Comparison of ENCODE assay signal across 8 cellular contexts in genomic region chr17:21213491-21214014, GRCh38.
DNase-seq lines count a peak whose midpoint lies in the region; ATAC-seq and TF ChIP-seq lines count a peak whose summit lies in the region.

No MANE protein-coding gene starts in this region.

- H3K9me3 ChIP-seq in neuron (ENCODE audit: low read length): no peaks in the 10 kb centered on the region

- H2AFZ ChIP-seq in neuron (ENCODE audit: low read depth, low read length): peak overlapping the region; percentile 55

- H3K27ac ChIP-seq in VCaP: peak overlapping the region; percentile 97

- H3K27me3 ChIP-seq in neuron (ENCODE audit: insufficient read depth, low read length): no peaks in the 10 kb centered on the region

- H3K4me1 ChIP-seq in neuron (ENCODE audit: insufficient read depth, low read length): peaks cover 29% of the 10 kb centered on the region

- TF ChIP-seq CTCF in VCaP (conservative IDR thresholded peaks at IDR 0.05) (no peak), fibroblast of pulmonary artery (IDR thresholded peaks at IDR 0.05; ENCODE audit: low read length, missing control alignments) (no peak)

- H3K4me3 ChIP-seq in fibroblast of pulmonary artery (replicated peaks; ENCODE audit: low read depth, low read length): peak overlapping the region; percentile 95
- peak overlapping the region; percentile 65 for H3K4me3 ChIP-seq in neuron (ENCODE audit: low read length)

- DNase-seq in COLO668 (lab: John Stamatoyannopoulos, UW; ENCODE audit: unreplicated experiment) (peak; percentile 30), fibroblast of pulmonary artery (ENCODE audit: low read depth) (peak; percentile 27), SKM-1 (lab: John Stamatoyannopoulos, UW; ENCODE audit: unreplicated experiment) (no peak), amniotic stem cell (lab: John Stamatoyannopoulos, UW) (no peak)

- peak; percentile 12 for ATAC-seq in GM19463 (IDR thresholded peaks at IDR 0.05; ENCODE audit: unreplicated experiment)
- ATAC-seq in HG03469 (IDR thresholded peaks at IDR 0.05; ENCODE audit: unreplicated experiment): peak; percentile 4

- H3K36me3 ChIP-seq in neuron (ENCODE audit: insufficient read depth, low read length): peaks cover 24% of the 10 kb centered on the region

Comparison
In these comparisons a context has a peak if more than half of its experiments do, and no peak if none do; other contexts are left out.
1. DNase-seq: peak in COLO668 (single experiment) and fibroblast of pulmonary artery (single experiment); none in SKM-1 (single experiment) and amniotic stem cell (single experiment).